ENCODE assay signal across 1 cellular context in genomic region chr7:40134428-40135423, GRCh38.
TF ChIP-seq lines count a peak whose summit lies in the region.

Gene MPLKIP (minus strand): TSS chr7:40134622. CDS start chr7:40134567, 55 bp downstream.
Gene SUGCT (plus strand): TSS chr7:40135005.

TF ChIP-seq in GM12878, 131 proteins besides CTCF, POLR2A, EP300 and RAD21 (continued from another document and continues in another):
- TF ChIP-seq, protein P1, sequence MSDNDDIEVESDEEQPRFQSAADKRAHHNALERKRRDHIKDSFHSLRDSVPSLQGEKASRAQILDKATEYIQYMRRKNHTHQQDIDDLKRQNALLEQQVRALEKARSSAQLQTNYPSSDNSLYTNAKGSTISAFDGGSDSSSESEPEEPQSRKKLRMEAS (IDR thresholded peaks at IDR 0.05; ENCODE audit: low read depth, low read length): peak; percentile 63
- TF ChIP-seq NFIC (IDR thresholded peaks at IDR 0.05; ENCODE audit: low read depth, low read length) (no peak), MTA3 (IDR thresholded peaks at IDR 0.05; ENCODE audit: borderline replicate concordance, low read length) (0 out of 2 replicates have a peak, but pooled peaks have one; percentile 70), RCOR1 (conservative IDR thresholded peaks at IDR 0.05; ENCODE audit: low read depth, low read length) (no peak), ZNF274 (IDR thresholded peaks at IDR 0.05; ENCODE audit: insufficient read depth, insufficient read length) (no peak), PAX5 (IDR thresholded peaks at IDR 0.05; ENCODE audit: borderline replicate concordance, low read depth, low read length) (0 out of 2 replicates have a peak, but pooled peaks have one; percentile 5), CEBPZ (IDR thresholded peaks at IDR 0.05; ENCODE audit: low read depth, low read length) (no peak), SMC3 (IDR thresholded peaks at IDR 0.05; ENCODE audit: borderline replicate concordance, low read length) (no peak; the same call in 1 of the 2 replicates), JUND (IDR thresholded peaks at IDR 0.05; ENCODE audit: low read depth, low read length) (no peak), NRF1 (conservative IDR thresholded peaks at IDR 0.05; ENCODE audit: low read depth, low read length) (no peak), NR2F1 (conservative IDR thresholded peaks at IDR 0.05) (no peak; the same call in 1 of the 2 replicates), TCF3 (IDR thresholded peaks at IDR 0.05; ENCODE audit: borderline replicate concordance, insufficient read depth, low read depth, low read length) (peak; percentile 6; the same call in 1 of the 2 replicates), SIN3A (IDR thresholded peaks at IDR 0.05; ENCODE audit: low read depth, low read length) (peak; percentile 70; the same call in 1 of the 2 replicates), BCLAF1 (IDR thresholded peaks at IDR 0.05) (no peak), ZBTB4 (CRISPR knock-in tag; IDR thresholded peaks at IDR 0.05) (no peak), IKZF2 (IDR thresholded peaks at IDR 0.05) (no peak), PAX8 (IDR thresholded peaks at IDR 0.05) (no peak), SP1 (IDR thresholded peaks at IDR 0.05; ENCODE audit: low read depth, low read length) (peak; percentile 74), MYC (IDR thresholded peaks at IDR 0.05; ENCODE audit: insufficient read depth, insufficient read length, insufficient replicate concordance, low read length, severe bottlenecking) (no peak), MXI1 (IDR thresholded peaks at IDR 0.05; ENCODE audit: low read depth, low read length) (no peak)
- TF ChIP-seq, protein P2, sequence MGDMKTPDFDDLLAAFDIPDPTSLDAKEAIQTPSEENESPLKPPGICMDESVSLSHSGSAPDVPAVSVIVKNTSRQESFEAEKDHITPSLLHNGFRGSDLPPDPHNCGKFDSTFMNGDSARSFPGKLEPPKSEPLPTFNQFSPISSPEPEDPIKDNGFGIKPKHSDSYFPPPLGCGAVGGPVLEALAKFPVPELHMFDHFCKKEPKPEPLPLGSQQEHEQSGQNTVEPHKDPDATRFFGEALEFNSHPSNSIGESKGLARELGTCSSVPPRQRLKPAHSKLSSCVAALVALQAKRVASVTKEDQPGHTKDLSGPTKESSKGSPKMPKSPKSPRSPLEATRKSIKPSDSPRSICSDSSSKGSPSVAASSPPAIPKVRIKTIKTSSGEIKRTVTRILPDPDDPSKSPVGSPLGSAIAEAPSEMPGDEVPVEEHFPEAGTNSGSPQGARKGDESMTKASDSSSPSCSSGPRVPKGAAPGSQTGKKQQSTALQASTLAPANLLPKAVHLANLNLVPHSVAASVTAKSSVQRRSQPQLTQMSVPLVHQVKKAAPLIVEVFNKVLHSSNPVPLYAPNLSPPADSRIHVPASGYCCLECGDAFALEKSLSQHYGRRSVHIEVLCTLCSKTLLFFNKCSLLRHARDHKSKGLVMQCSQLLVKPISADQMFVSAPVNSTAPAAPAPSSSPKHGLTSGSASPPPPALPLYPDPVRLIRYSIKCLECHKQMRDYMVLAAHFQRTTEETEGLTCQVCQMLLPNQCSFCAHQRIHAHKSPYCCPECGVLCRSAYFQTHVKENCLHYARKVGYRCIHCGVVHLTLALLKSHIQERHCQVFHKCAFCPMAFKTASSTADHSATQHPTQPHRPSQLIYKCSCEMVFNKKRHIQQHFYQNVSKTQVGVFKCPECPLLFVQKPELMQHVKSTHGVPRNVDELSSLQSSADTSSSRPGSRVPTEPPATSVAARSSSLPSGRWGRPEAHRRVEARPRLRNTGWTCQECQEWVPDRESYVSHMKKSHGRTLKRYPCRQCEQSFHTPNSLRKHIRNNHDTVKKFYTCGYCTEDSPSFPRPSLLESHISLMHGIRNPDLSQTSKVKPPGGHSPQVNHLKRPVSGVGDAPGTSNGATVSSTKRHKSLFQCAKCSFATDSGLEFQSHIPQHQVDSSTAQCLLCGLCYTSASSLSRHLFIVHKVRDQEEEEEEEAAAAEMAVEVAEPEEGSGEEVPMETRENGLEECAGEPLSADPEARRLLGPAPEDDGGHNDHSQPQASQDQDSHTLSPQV (IDR thresholded peaks at IDR 0.05): no peak
- TF ChIP-seq, protein P3, sequence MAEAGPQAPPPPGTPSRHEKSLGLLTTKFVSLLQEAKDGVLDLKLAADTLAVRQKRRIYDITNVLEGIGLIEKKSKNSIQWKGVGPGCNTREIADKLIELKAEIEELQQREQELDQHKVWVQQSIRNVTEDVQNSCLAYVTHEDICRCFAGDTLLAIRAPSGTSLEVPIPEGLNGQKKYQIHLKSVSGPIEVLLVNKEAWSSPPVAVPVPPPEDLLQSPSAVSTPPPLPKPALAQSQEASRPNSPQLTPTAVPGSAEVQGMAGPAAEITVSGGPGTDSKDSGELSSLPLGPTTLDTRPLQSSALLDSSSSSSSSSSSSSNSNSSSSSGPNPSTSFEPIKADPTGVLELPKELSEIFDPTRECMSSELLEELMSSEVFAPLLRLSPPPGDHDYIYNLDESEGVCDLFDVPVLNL (IDR thresholded peaks at IDR 0.05; ENCODE audit: low read depth, low read length): no peak
- TF ChIP-seq, protein P4, sequence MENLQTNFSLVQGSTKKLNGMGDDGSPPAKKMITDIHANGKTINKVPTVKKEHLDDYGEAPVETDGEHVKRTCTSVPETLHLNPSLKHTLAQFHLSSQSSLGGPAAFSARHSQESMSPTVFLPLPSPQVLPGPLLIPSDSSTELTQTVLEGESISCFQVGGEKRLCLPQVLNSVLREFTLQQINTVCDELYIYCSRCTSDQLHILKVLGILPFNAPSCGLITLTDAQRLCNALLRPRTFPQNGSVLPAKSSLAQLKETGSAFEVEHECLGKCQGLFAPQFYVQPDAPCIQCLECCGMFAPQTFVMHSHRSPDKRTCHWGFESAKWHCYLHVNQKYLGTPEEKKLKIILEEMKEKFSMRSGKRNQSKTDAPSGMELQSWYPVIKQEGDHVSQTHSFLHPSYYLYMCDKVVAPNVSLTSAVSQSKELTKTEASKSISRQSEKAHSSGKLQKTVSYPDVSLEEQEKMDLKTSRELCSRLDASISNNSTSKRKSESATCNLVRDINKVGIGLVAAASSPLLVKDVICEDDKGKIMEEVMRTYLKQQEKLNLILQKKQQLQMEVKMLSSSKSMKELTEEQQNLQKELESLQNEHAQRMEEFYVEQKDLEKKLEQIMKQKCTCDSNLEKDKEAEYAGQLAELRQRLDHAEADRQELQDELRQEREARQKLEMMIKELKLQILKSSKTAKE (IDR thresholded peaks at IDR 0.05; ENCODE audit: low read depth, poor library complexity, severe bottlenecking): peak; percentile 69
- TF ChIP-seq, protein P5, sequence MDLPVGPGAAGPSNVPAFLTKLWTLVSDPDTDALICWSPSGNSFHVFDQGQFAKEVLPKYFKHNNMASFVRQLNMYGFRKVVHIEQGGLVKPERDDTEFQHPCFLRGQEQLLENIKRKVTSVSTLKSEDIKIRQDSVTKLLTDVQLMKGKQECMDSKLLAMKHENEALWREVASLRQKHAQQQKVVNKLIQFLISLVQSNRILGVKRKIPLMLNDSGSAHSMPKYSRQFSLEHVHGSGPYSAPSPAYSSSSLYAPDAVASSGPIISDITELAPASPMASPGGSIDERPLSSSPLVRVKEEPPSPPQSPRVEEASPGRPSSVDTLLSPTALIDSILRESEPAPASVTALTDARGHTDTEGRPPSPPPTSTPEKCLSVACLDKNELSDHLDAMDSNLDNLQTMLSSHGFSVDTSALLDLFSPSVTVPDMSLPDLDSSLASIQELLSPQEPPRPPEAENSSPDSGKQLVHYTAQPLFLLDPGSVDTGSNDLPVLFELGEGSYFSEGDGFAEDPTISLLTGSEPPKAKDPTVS (IDR thresholded peaks at IDR 0.05; ENCODE audit: low read depth, low read length): no peak
- TF ChIP-seq, protein P6, sequence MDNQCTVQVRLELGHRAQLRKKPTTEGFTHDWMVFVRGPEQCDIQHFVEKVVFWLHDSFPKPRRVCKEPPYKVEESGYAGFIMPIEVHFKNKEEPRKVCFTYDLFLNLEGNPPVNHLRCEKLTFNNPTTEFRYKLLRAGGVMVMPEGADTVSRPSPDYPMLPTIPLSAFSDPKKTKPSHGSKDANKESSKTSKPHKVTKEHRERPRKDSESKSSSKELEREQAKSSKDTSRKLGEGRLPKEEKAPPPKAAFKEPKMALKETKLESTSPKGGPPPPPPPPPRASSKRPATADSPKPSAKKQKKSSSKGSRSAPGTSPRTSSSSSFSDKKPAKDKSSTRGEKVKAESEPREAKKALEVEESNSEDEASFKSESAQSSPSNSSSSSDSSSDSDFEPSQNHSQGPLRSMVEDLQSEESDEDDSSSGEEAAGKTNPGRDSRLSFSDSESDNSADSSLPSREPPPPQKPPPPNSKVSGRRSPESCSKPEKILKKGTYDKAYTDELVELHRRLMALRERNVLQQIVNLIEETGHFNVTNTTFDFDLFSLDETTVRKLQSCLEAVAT (IDR thresholded peaks at IDR 0.05): peak; percentile 56
